In the genomic region with DNA sequence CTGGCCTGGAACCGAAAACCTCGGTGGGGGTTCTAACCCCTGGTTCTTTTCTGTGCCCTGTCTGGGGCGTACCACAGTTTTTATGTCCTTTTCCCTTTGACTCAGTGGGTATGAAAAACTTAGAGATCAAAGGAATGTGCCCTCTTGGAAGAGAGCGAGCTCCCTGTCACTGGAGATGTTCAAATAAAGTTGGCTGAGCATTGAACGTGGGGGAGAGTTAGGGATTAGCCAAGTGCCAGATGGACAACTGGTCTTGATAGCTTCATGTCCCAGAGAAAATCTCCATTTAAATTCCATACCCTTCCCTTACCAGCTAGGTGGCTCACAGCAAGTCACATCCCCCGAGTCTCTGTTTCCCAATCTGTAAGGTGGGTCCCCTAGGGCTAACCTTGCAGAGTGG, we compare ENCODE assay signal across 16 cellular contexts. TPM values are rescaled to one million over a fixed set of nuclear protein-coding genes. Genes with fewer than 3 reads are reported as not detected.
DNase-seq lines count a peak whose midpoint lies in the region; ATAC-seq, FAIRE-seq and TF ChIP-seq lines count a peak whose summit lies in the region.
"Had no signal": no experiment of that assay in that cellular context is flagged by ENCODE, and none has a peak within 500 bp of the region (broad histone marks: within the 10 kb centered on the region; RNA-seq: fewer than 3 reads in every experiment).

No MANE protein-coding gene starts in this region.

- intact Hi-C loops in right cardiac atrium (cut with DNase I), result no loop called here
- intact Hi-C loops in left ventricle myocardium superior (cut with micrococcal nuclease), result no loop called here
- intact Hi-C loops in HepG2 (cut with micrococcal nuclease; ENCODE audit: unreplicated experiment), result no loop called here
- intact Hi-C loops in sigmoid colon (cut with DNase I), result no loop called here

- H3K4me3 ChIP-seq in right cardiac atrium (ENCODE audit: low read length) (no peak overlapping the region), HepG2 (replicated peaks in 1 of 3; ENCODE audit: insufficient read depth in 1 of 3, low read depth in 2 of 3, low read length in 3 of 3) (no peak overlapping the region), sigmoid colon (no peak overlapping the region)
- H3K4me3 ChIP-seq: GM23248 had no signal

- H3K4me2 ChIP-seq in HepG2 (ENCODE audit: low read depth, low read length), result no peak overlapping the region

- 70% methylated on average over 6 of the region's 6 CpGs for WGBS in right cardiac atrium
- 79% methylated on average over 6 of the region's 6 CpGs for WGBS in HepG2 (ENCODE audit: low lambda C conversion rate)
- WGBS in sigmoid colon, 2 donors, result 87% methylated on average over 6 of the region's 6 CpGs

- TF ChIP-seq EP300 in HepG2 (IDR thresholded peaks at IDR 0.05; ENCODE audit: low read depth in 2 of 2, low read length in 2 of 2), result no peak
- no peak for TF ChIP-seq EP300 in HepG2 (CRISPR knock-in tag; IDR thresholded peaks at IDR 0.05; ENCODE audit: borderline replicate concordance)
- no peak for TF ChIP-seq EP300 in sigmoid colon (IDR thresholded peaks at IDR 0.05)

- no peak for TF ChIP-seq CTCF in HepG2 (CRISPR knock-in tag; IDR thresholded peaks at IDR 0.05)
- TF ChIP-seq CTCF in sigmoid colon (IDR thresholded peaks at IDR 0.05), result no peak

- H3K9me3 ChIP-seq in right cardiac atrium (ENCODE audit: control insufficient read depth, low read length) (no peaks in the 10 kb centered on the region), HepG2 (ENCODE audit: low read length) (no peaks in the 10 kb centered on the region), sigmoid colon (no peaks in the 10 kb centered on the region)

- peaks cover 23% of the 10 kb centered on the region for H3K4me1 ChIP-seq in right cardiac atrium (ENCODE audit: control insufficient read depth, insufficient read depth, low read length)
- H3K4me1 ChIP-seq in HepG2 (ENCODE audit: insufficient read depth, low read length), result peaks cover 82% of the 10 kb centered on the region
- H3K4me1 ChIP-seq in sigmoid colon, result peaks cover 0 to 8% (median 3%) of the 10 kb centered on the region in 4 donors

- BruUV-seq in HepG2 (replicated peaks; lab: Mats Ljungman, UMichigan), result no TSS peak

- CTCF ChIA-PET in HepG2 (lab: Yijun Ruan, JAX; ENCODE audit: low intra/inter-chr PET ratio, low total read pairs), result no interaction called here

- ATAC-seq in right cardiac atrium (peak in 1 of 2 donors; percentile 2), left ventricle myocardium superior (no peak), HepG2 (no peak), HG03469 (IDR thresholded peaks at IDR 0.05; ENCODE audit: unreplicated experiment) (no peak)
- no peak for ATAC-seq in activated CD4-positive, CD25-positive, alpha-beta regulatory T cell treated with anti-CD3 and anti-CD28 coated beads, Interleukin-2, amount 50 U/mL, for 24 hours

- H4K20me1 ChIP-seq in HepG2 (ENCODE audit: insufficient read depth, low read length), result no peaks in the 10 kb centered on the region

- H3K36me3 ChIP-seq in HepG2 (replicated peaks in 1 of 2; ENCODE audit: control insufficient read depth in 1 of 2, insufficient read depth in 2 of 2, low read length in 2 of 2) (no peaks in the 10 kb centered on the region), sigmoid colon (no peaks in the 10 kb centered on the region)

- H3K9ac ChIP-seq in HepG2 (ENCODE audit: insufficient read depth, low read depth, low read length), result no peak overlapping the region
- H3K9ac ChIP-seq: GM23248 had no signal

- no peak for TF ChIP-seq RAD21 in HepG2 (CRISPR knock-in tag; IDR thresholded peaks at IDR 0.05)

- in situ Hi-C loops in HepG2 (cut with HindIII; ENCODE audit: extremely low pct_ligation_motif_present, low pct_unique_long_range_greater_than_20kb), result no loop called here

- H3K79me2 ChIP-seq in HepG2 (ENCODE audit: insufficient read depth, low read length), result no peaks in the 10 kb centered on the region

- TF ChIP-seq POLR2A in HepG2 (IDR thresholded peaks at IDR 0.05; ENCODE audit: insufficient read depth in 1 of 2, low read depth in 2 of 2, low read length in 2 of 2) (no peak), sigmoid colon (IDR thresholded peaks at IDR 0.05) (no peak)

- H3K27me3 ChIP-seq in right cardiac atrium (ENCODE audit: control insufficient read depth, insufficient read depth) (no peaks in the 10 kb centered on the region), HepG2 (ENCODE audit: control insufficient read depth in 1 of 2, insufficient read depth in 2 of 2, low read length in 2 of 2) (no peaks in the 10 kb centered on the region), sigmoid colon (peaks cover 0 to 44% (median 3%) of the 10 kb centered on the region in 3 donors)

- peak overlapping the region; percentile 84 for H3K27ac ChIP-seq in right cardiac atrium (ENCODE audit: low read length)
- H3K27ac ChIP-seq in HepG2 (ENCODE audit: extremely low read length, insufficient read depth, low read length), result no peak overlapping the region
- H3K27ac ChIP-seq in sigmoid colon, result peak overlapping the region; percentile 20 to 63 (median 38)
- H3K27ac ChIP-seq: GM23248 had no signal

- DNase-seq in right cardiac atrium, result no peak
- DNase-seq in left ventricle myocardium superior, result no peak
- DNase-seq in HepG2 (ENCODE audit: low spot score), result no peak
- no peak for DNase-seq in sigmoid colon
- DNase-seq in NCI-H2107 treated with DMSO at 0.1 percent for 48 hours (lab: John Stamatoyannopoulos, UW; ENCODE audit: unreplicated experiment), result no peak
- no peak for DNase-seq in HK-2 (ENCODE audit: unreplicated experiment)
- DNase-seq: activated naive CD4-positive, alpha-beta T cell treated with anti-CD3 and anti-CD28 coated beads, Interleukin-2, amount 10 ng/mL, durations not matched to agents 7 days and 5 days; GM23248; Kasumi-1; NCI-H1436; NCI-H226; SHP77 treated with DMSO at 0.1 percent for 48 hours; stimulated activated CD4-positive, alpha-beta T cell treated with anti-CD3 and anti-CD28 coated beads, Interleukin-1b, Interleukin-23, amount 100 ng/mL, for 48 hours; T-helper 2 cell had no signal

- POLR2A ChIA-PET in HepG2 (lab: Yijun Ruan, JAX), result interaction anchor here (0.9 to 6.9 kb wide), 6 partner anchors 10 to 37 kb away, joined by 3 to 127 read pairs (median 4); a partner anchor contains a TSS

- FAIRE-seq in HepG2 (lab: Jason Lieb, UNC), result peak; percentile 21

- no peak overlapping the region for H2AFZ ChIP-seq in HepG2 (ENCODE audit: low read length)
- H2AFZ ChIP-seq: GM23248 had no signal

RNA-seq across cellular contexts. Expression of a gene that starts 9.5 kb away (rescaled TPM):
- 10 to 100 TPM; 10.2 to 24.1 (median 17.4) TPM for total RNA-seq in right cardiac atrium
- 15.0 TPM for polyA plus RNA-seq in right cardiac atrium
- total RNA-seq in left ventricle myocardium superior, result 18.6 TPM
- total RNA-seq in HepG2 (2016; rRNA removed; fragmentation: Illumina TruSeq; extraction: Trizol), result 2.8 and 5.9 TPM in 2 replicates
- 1.1 and 2.0 TPM in 2 replicates for total RNA-seq in HepG2 (2016; cell fraction: cytosol; rRNA removed; fragmentation: Illumina TruSeq; extraction: Trizol; ENCODE audit: low read depth)
- total RNA-seq in HepG2 (2016; cell fraction: insoluble cytoplasmic fraction; rRNA removed; fragmentation: Illumina TruSeq; extraction: Trizol), result 2.8 and 5.0 TPM in 2 replicates
- total RNA-seq in HepG2 (2016; cell fraction: membrane; rRNA removed; fragmentation: Illumina TruSeq; extraction: Trizol), result 3.1 and 3.2 TPM in 2 replicates
- 7.2 and 8.0 TPM in 2 replicates for total RNA-seq in HepG2 (2016; cell fraction: nucleus; rRNA removed; fragmentation: Illumina TruSeq; extraction: Trizol)
- polyA plus RNA-seq in HepG2 (2011; rRNA removed), result 2.7 and 3.3 TPM in 2 replicates
- polyA plus RNA-seq in HepG2 (2011; cell fraction: cytosol; rRNA removed), result 1.8 and 2.1 TPM in 2 replicates
- 5.0 and 7.4 TPM in 2 replicates for polyA plus RNA-seq in HepG2 (2011; cell fraction: nucleus; rRNA removed)
- 2.3 and 3.3 TPM in 2 replicates for polyA plus RNA-seq in HepG2 (2012)
- 0.83 and 1.3 TPM in 2 replicates for polyA plus RNA-seq in HepG2 (2016; cell fraction: cytosol; fragmentation: Illumina TruSeq; extraction: Trizol; ENCODE audit: low read depth)
- 2.4 and 5.1 TPM in 2 replicates for polyA plus RNA-seq in HepG2 (2016; cell fraction: insoluble cytoplasmic fraction; fragmentation: Illumina TruSeq; extraction: Trizol; ENCODE audit: low read depth)
- polyA plus RNA-seq in HepG2 (2016; cell fraction: membrane; fragmentation: Illumina TruSeq; extraction: Trizol; ENCODE audit: low read depth), result 2.8 and 3.2 TPM in 2 replicates
- polyA plus RNA-seq in HepG2 (2016; cell fraction: nucleus; fragmentation: Illumina TruSeq; extraction: Trizol; ENCODE audit: insufficient read depth, low read depth), result 14.1 and 15.0 TPM in 2 replicates
- polyA minus RNA-seq in HepG2 (2011; rRNA and poly(A)+ RNA removed; ENCODE audit: low replicate concordance), result 4.0 and 29.5 TPM in 2 replicates
- 1.8 and 1.9 TPM in 2 replicates for polyA minus RNA-seq in HepG2 (2011; cell fraction: cytosol; rRNA and poly(A)+ RNA removed)
- polyA minus RNA-seq in HepG2 (2011; cell fraction: nucleus; rRNA and poly(A)+ RNA removed), result 2.4 and 2.8 TPM in 2 replicates
- total RNA-seq in sigmoid colon, result 1 to 10 TPM; 5.0 to 8.0 (median 6.7) TPM
- polyA plus RNA-seq in sigmoid colon, result 10 to 100 TPM in 1 of 3 donors, 1 to 10 TPM in 2; 5.3 to 36.3 (median 7.8) TPM

RNA-seq across cellular contexts. Expression of a gene that starts 30.1 kb away (rescaled TPM):
- under 1 TPM; 0.11 to 0.66 (median 0.19) TPM for total RNA-seq in right cardiac atrium
- 0.11 TPM for polyA plus RNA-seq in right cardiac atrium
- total RNA-seq in left ventricle myocardium superior, result 0.82 TPM
- total RNA-seq in HepG2 (2016; rRNA removed; fragmentation: Illumina TruSeq; extraction: Trizol), result 1.0 and 2.7 TPM in 2 replicates
- total RNA-seq in HepG2 (2016; cell fraction: cytosol; rRNA removed; fragmentation: Illumina TruSeq; extraction: Trizol; ENCODE audit: low read depth), result 0.79 and 1.1 TPM in 2 replicates
- total RNA-seq in HepG2 (2016; cell fraction: insoluble cytoplasmic fraction; rRNA removed; fragmentation: Illumina TruSeq; extraction: Trizol), result 1.1 and 2.2 TPM in 2 replicates
- 1.0 and 1.5 TPM in 2 replicates for total RNA-seq in HepG2 (2016; cell fraction: membrane; rRNA removed; fragmentation: Illumina TruSeq; extraction: Trizol)
- total RNA-seq in HepG2 (2016; cell fraction: nucleus; rRNA removed; fragmentation: Illumina TruSeq; extraction: Trizol), result 2.3 and 2.7 TPM in 2 replicates
- polyA plus RNA-seq in HepG2 (2011; rRNA removed), result 11.8 and 13.6 TPM in 2 replicates
- polyA plus RNA-seq in HepG2 (2011; cell fraction: cytosol; rRNA removed), result 10.8 and 11.2 TPM in 2 replicates
- polyA plus RNA-seq in HepG2 (2011; cell fraction: nucleus; rRNA removed), result 21.1 and 23.7 TPM in 2 replicates
- polyA plus RNA-seq in HepG2 (2012), result 5.8 and 8.1 TPM in 2 replicates
- 0.49 and 0.54 TPM in 2 replicates for polyA plus RNA-seq in HepG2 (2016; cell fraction: cytosol; fragmentation: Illumina TruSeq; extraction: Trizol; ENCODE audit: low read depth)
- 1.3 TPM in 2 replicates for polyA plus RNA-seq in HepG2 (2016; cell fraction: insoluble cytoplasmic fraction; fragmentation: Illumina TruSeq; extraction: Trizol; ENCODE audit: low read depth)
- 0.65 and 1.0 TPM in 2 replicates for polyA plus RNA-seq in HepG2 (2016; cell fraction: membrane; fragmentation: Illumina TruSeq; extraction: Trizol; ENCODE audit: low read depth)
- polyA plus RNA-seq in HepG2 (2016; cell fraction: nucleus; fragmentation: Illumina TruSeq; extraction: Trizol; ENCODE audit: insufficient read depth, low read depth), result 5.4 and 6.5 TPM in 2 replicates
- polyA minus RNA-seq in HepG2 (2011; rRNA and poly(A)+ RNA removed; ENCODE audit: low replicate concordance), result 0.91 and 31.9 TPM in 2 replicates
- polyA minus RNA-seq in HepG2 (2011; cell fraction: cytosol; rRNA and poly(A)+ RNA removed), result 4.7 and 5.3 TPM in 2 replicates
- polyA minus RNA-seq in HepG2 (2011; cell fraction: nucleus; rRNA and poly(A)+ RNA removed), result 8.9 and 10.4 TPM in 2 replicates
- total RNA-seq in sigmoid colon, result 1 to 10 TPM; 3.0 to 6.6 (median 4.9) TPM
- polyA plus RNA-seq in sigmoid colon, result 1 to 10 TPM in 2 of 3 donors, under 1 TPM in 1; 0.69 to 3.6 (median 2.4) TPM
- total RNA-seq: GM23248 had no signal
- polyA plus RNA-seq: GM23248 had no signal

RNA-seq across cellular contexts. Expression of a gene that starts 56.6 kb away (rescaled TPM):
- total RNA-seq in right cardiac atrium (not detected), left ventricle myocardium superior (not detected), HepG2 (2016; rRNA removed; fragmentation: Illumina TruSeq; extraction: Trizol) (2.7 and 3.4 TPM in 2 replicates), sigmoid colon (not detected)
- polyA plus RNA-seq in right cardiac atrium (not detected), HepG2 (2011; rRNA removed) (3.4 and 3.5 TPM in 2 replicates), sigmoid colon (not detected)
- total RNA-seq in HepG2 (2016; cell fraction: cytosol; rRNA removed; fragmentation: Illumina TruSeq; extraction: Trizol; ENCODE audit: low read depth), result 0.26 and 1.5 TPM in 2 replicates
- 2.4 and 2.5 TPM in 2 replicates for total RNA-seq in HepG2 (2016; cell fraction: insoluble cytoplasmic fraction; rRNA removed; fragmentation: Illumina TruSeq; extraction: Trizol)
- 1.4 and 2.1 TPM in 2 replicates for total RNA-seq in HepG2 (2016; cell fraction: membrane; rRNA removed; fragmentation: Illumina TruSeq; extraction: Trizol)
- 0.59 and 1.6 TPM in 2 replicates for total RNA-seq in HepG2 (2016; cell fraction: nucleus; rRNA removed; fragmentation: Illumina TruSeq; extraction: Trizol)
- 2.7 and 3.1 TPM in 2 replicates for polyA plus RNA-seq in HepG2 (2011; cell fraction: cytosol; rRNA removed)
- 3.4 TPM in 2 replicates for polyA plus RNA-seq in HepG2 (2011; cell fraction: nucleus; rRNA removed)
- polyA plus RNA-seq in HepG2 (2012), result 4.1 and 4.4 TPM in 2 replicates
- polyA plus RNA-seq in HepG2 (2016; cell fraction: cytosol; fragmentation: Illumina TruSeq; extraction: Trizol; ENCODE audit: low read depth), result 0.70 and 1.3 TPM in 2 replicates
- polyA plus RNA-seq in HepG2 (2016; cell fraction: insoluble cytoplasmic fraction; fragmentation: Illumina TruSeq; extraction: Trizol; ENCODE audit: low read depth), result 2.0 and 2.4 TPM in 2 replicates
- polyA plus RNA-seq in HepG2 (2016; cell fraction: membrane; fragmentation: Illumina TruSeq; extraction: Trizol; ENCODE audit: low read depth), result 1.0 and 1.1 TPM in 2 replicates
- polyA plus RNA-seq in HepG2 (2016; cell fraction: nucleus; fragmentation: Illumina TruSeq; extraction: Trizol; ENCODE audit: insufficient read depth, low read depth), result 1.6 and 1.8 TPM in 2 replicates
- polyA minus RNA-seq in HepG2 (2011; rRNA and poly(A)+ RNA removed; ENCODE audit: low replicate concordance), result 1.2 TPM in 1 of 2 replicates, not detected in the other
- polyA minus RNA-seq in HepG2 (2011; cell fraction: cytosol; rRNA and poly(A)+ RNA removed), result 0.99 and 1.1 TPM in 2 replicates
- polyA minus RNA-seq in HepG2 (2011; cell fraction: nucleus; rRNA and poly(A)+ RNA removed), result 1.3 and 2.5 TPM in 2 replicates
- total RNA-seq: GM23248 had no signal
- polyA plus RNA-seq: GM23248 had no signal
